In the genomic region with DNA sequence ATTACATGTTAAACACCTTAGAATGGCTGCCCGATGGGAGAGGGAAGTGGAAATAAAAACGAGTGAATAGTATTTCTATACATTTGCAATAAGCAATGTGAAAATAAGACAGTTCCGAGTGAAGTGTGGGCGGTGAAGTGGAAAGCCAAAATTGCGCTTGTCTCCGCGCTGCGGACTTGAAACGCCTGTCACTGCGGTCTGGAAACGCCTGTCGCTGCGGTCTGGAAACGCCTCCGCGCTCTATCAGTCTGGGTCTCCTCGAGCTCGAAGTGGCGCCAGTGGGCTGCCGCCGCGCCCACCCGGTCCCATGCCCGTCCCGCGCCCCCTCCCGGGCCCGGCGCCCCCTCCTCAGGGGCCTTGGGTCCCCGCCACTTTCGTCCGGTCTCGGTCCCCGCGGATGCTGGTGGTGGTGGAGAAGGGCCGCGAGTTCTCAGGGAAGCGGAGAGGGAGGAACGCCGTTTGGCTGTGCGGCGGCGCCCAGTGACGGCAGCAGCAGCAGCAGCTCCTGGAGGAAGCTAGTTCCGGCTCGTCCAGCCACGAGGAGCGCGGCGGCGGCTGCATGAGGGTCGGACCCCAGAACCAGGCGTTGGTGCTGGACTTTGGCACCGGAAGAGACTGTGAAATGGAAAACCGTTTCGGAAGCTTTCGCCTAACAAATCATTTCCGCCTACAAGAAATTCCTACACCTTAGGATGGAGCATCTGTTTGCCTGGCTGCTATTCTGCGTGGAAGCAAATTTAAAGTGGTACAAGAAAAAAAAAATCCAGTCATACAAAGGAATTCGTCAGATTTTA, we compare ENCODE assay signal across 1 cellular context.
TF ChIP-seq lines count a peak whose summit lies in the region.

No MANE protein-coding gene starts in this region.

TF ChIP-seq in HEK293, 187 proteins besides CTCF, POLR2A, EP300 and RAD21 (continued from another document):
- no peak for TF ChIP-seq BCL6B (tag by site-specific recombination; IDR thresholded peaks at IDR 0.05)
- TF ChIP-seq ZNF529 (tag by site-specific recombination; IDR thresholded peaks at IDR 0.05; ENCODE audit: insufficient replicate concordance): no peak
- TF ChIP-seq BCL11B (tag by site-specific recombination; IDR thresholded peaks at IDR 0.05; ENCODE audit: low read depth): no peak
- TF ChIP-seq ZNF140 (tag by site-specific recombination; IDR thresholded peaks at IDR 0.05): no peak
- TF ChIP-seq, protein P1, sequence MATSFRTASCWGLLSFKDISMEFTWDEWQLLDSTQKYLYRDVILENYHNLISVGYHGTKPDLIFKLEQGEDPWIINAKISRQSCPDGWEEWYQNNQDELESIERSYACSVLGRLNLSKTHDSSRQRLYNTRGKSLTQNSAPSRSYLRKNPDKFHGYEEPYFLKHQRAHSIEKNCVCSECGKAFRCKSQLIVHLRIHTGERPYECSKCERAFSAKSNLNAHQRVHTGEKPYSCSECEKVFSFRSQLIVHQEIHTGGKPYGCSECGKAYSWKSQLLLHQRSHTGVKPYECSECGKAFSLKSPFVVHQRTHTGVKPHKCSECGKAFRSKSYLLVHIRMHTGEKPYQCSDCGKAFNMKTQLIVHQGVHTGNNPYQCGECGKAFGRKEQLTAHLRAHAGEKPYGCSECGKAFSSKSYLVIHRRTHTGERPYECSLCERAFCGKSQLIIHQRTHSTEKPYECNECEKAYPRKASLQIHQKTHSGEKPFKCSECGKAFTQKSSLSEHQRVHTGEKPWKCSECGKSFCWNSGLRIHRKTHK (tag by site-specific recombination; IDR thresholded peaks at IDR 0.05): no peak
- TF ChIP-seq ZNF266 (tag by site-specific recombination; IDR thresholded peaks at IDR 0.05; ENCODE audit: low read depth): no peak
- TF ChIP-seq PRDM1 (tag by site-specific recombination; IDR thresholded peaks at IDR 0.05): no peak
- no peak for TF ChIP-seq ZNF658 (tag by site-specific recombination; IDR thresholded peaks at IDR 0.05)
- no peak for TF ChIP-seq ZNF114 (tag by site-specific recombination; IDR thresholded peaks at IDR 0.05)
- no peak for TF ChIP-seq ZNF521 (tag by site-specific recombination; IDR thresholded peaks at IDR 0.05)
- TF ChIP-seq ZNF10 (tag by site-specific recombination; IDR thresholded peaks at IDR 0.05): 0 out of 2 replicates have a peak, but pooled peaks have one; percentile 25
- TF ChIP-seq WT1 (tag by site-specific recombination; IDR thresholded peaks at IDR 0.05): no peak
- no peak for TF ChIP-seq ZBTB48 (tag by site-specific recombination; IDR thresholded peaks at IDR 0.05)
- TF ChIP-seq ZNF623 (tag by site-specific recombination; IDR thresholded peaks at IDR 0.05): no peak
- TF ChIP-seq ZNF16 (tag by site-specific recombination; IDR thresholded peaks at IDR 0.05; ENCODE audit: low read depth): no peak
- no peak for TF ChIP-seq ZNF350 (tag by site-specific recombination; IDR thresholded peaks at IDR 0.05)
